In genomic region chr1:8702848-8703810, GRCh38 we compare ENCODE assay signal across 1 cellular context.
TF ChIP-seq lines count a peak whose summit lies in the region.

No MANE protein-coding gene starts in this region.

TF ChIP-seq in HepG2, 621 proteins besides CTCF, POLR2A, EP300 and RAD21 (continued from another document and continues in another):
- 0 out of 2 replicates have a peak, but pooled peaks have one; percentile 33 for TF ChIP-seq NFAT5 (CRISPR knock-in tag; IDR thresholded peaks at IDR 0.05)
- peak; percentile 96 for TF ChIP-seq SKI (IDR thresholded peaks at IDR 0.05; ENCODE audit: partially characterized antibody)
- no peak for TF ChIP-seq ZNF562 (CRISPR knock-in tag; IDR thresholded peaks at IDR 0.05; ENCODE audit: borderline replicate concordance)
- TF ChIP-seq ZNF670 (CRISPR knock-in tag; IDR thresholded peaks at IDR 0.05; ENCODE audit: borderline replicate concordance), result no peak
- TF ChIP-seq ZKSCAN8 (CRISPR knock-in tag; IDR thresholded peaks at IDR 0.05; ENCODE audit: borderline replicate concordance), result peak; percentile 83; the same call in 1 of the 2 replicates
- peak; percentile 87 for TF ChIP-seq KLF6 (CRISPR knock-in tag; IDR thresholded peaks at IDR 0.05)
- TF ChIP-seq, protein P1, sequence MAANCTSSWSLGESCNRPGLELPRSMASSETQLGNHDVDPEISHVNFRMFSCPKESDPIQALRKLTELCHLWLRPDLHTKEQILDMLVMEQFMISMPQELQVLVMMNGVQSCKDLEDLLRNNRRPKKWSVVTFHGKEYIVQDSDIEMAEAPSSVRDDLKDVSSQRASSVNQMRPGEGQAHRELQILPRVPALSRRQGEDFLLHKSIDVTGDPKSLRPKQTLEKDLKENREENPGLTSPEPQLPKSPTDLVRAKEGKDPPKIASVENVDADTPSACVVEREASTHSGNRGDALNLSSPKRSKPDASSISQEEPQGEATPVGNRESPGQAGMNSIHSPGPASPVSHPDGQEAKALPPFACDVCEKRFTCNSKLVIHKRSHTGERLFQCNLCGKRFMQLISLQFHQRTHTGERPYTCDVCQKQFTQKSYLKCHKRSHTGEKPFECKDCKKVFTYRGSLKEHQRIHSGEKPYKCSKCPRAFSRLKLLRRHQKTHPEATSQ (CRISPR knock-in tag; IDR thresholded peaks at IDR 0.05; ENCODE audit: borderline replicate concordance), result no peak
- TF ChIP-seq ZNF674 (CRISPR knock-in tag; IDR thresholded peaks at IDR 0.05; ENCODE audit: low read depth), result no peak
- peak; percentile 33; the same call in 1 of the 2 replicates for TF ChIP-seq KDM4B (CRISPR knock-in tag; IDR thresholded peaks at IDR 0.05)
- no peak for TF ChIP-seq ZNF879 (CRISPR knock-in tag; IDR thresholded peaks at IDR 0.05)
- no peak for TF ChIP-seq PCBP1 (IDR thresholded peaks at IDR 0.05; ENCODE audit: borderline replicate concordance, low read depth, low read length)
- TF ChIP-seq RFXANK (CRISPR knock-in tag; IDR thresholded peaks at IDR 0.05), result no peak
- TF ChIP-seq HOXA7 (CRISPR knock-in tag; IDR thresholded peaks at IDR 0.05), result no peak
- no peak for TF ChIP-seq SNAI1 (CRISPR knock-in tag; IDR thresholded peaks at IDR 0.05; ENCODE audit: borderline replicate concordance)
- peak; percentile 66 for TF ChIP-seq AGO1 (IDR thresholded peaks at IDR 0.05; ENCODE audit: low read depth, low read length, poor library complexity, severe bottlenecking)
- TF ChIP-seq, protein P2, sequence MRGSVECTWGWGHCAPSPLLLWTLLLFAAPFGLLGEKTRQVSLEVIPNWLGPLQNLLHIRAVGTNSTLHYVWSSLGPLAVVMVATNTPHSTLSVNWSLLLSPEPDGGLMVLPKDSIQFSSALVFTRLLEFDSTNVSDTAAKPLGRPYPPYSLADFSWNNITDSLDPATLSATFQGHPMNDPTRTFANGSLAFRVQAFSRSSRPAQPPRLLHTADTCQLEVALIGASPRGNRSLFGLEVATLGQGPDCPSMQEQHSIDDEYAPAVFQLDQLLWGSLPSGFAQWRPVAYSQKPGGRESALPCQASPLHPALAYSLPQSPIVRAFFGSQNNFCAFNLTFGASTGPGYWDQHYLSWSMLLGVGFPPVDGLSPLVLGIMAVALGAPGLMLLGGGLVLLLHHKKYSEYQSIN (CRISPR knock-in tag; IDR thresholded peaks at IDR 0.05; ENCODE audit: borderline replicate concordance), result no peak
- TF ChIP-seq PATZ1 (CRISPR knock-in tag; IDR thresholded peaks at IDR 0.05), result peak; percentile 84
- TF ChIP-seq, protein P3, sequence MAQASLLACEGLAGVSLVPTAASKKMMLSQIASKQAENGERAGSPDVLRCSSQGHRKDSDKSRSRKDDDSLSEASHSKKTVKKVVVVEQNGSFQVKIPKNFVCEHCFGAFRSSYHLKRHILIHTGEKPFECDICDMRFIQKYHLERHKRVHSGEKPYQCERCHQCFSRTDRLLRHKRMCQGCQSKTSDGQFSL (CRISPR knock-in tag; IDR thresholded peaks at IDR 0.05), result no peak
- no peak for TF ChIP-seq SUZ12 (IDR thresholded peaks at IDR 0.05; ENCODE audit: low read depth, low read length)
- TF ChIP-seq ZNF564 (CRISPR knock-in tag; IDR thresholded peaks at IDR 0.05), result peak; percentile 49; the same call in 1 of the 2 replicates
- TF ChIP-seq ZNF343 (CRISPR knock-in tag; IDR thresholded peaks at IDR 0.05), result no peak
- TF ChIP-seq ERF (CRISPR knock-in tag; IDR thresholded peaks at IDR 0.05), result peak; percentile 71
- peak; percentile 67; the same call in 1 of the 2 replicates for TF ChIP-seq SP4 (CRISPR knock-in tag; IDR thresholded peaks at IDR 0.05)
- TF ChIP-seq CHD4 (IDR thresholded peaks at IDR 0.05; ENCODE audit: borderline replicate concordance, low read length), result no peak
- TF ChIP-seq, protein P4, sequence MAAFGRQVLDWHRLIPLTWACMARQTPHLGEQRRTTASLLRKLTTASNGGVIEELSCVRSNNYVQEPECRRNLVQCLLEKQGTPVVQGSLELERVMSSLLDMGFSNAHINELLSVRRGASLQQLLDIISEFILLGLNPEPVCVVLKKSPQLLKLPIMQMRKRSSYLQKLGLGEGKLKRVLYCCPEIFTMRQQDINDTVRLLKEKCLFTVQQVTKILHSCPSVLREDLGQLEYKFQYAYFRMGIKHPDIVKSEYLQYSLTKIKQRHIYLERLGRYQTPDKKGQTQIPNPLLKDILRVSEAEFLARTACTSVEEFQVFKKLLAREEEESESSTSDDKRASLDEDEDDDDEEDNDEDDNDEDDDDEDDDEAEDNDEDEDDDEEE (CRISPR knock-in tag; IDR thresholded peaks at IDR 0.05), result no peak
- TF ChIP-seq ZNF275 (CRISPR knock-in tag; IDR thresholded peaks at IDR 0.05; ENCODE audit: borderline replicate concordance), result no peak
- no peak for TF ChIP-seq DNMT1 (CRISPR knock-in tag; IDR thresholded peaks at IDR 0.05)
- TF ChIP-seq, protein P5, sequence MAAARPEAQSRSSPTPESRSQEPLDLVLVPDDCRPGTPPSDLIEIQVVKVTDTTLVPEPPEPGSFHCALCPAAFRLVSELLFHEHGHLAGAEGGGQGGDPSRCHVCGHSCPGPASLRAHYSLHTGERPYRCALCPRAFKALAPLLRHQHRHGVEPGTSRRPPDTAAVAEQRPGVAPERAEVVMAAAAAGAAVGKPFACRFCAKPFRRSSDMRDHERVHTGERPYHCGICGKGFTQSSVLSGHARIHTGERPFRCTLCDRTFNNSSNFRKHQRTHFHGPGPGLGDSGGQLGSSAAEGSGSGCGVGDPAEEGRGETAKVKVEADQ (CRISPR knock-in tag; IDR thresholded peaks at IDR 0.05; ENCODE audit: borderline replicate concordance), result peak; percentile 28; the same call in 1 of the 2 replicates
- TF ChIP-seq TGIF2 (CRISPR knock-in tag; IDR thresholded peaks at IDR 0.05), result no peak
- no peak for TF ChIP-seq RCOR2 (CRISPR knock-in tag; IDR thresholded peaks at IDR 0.05)
- no peak for TF ChIP-seq ZSCAN22 (CRISPR knock-in tag; IDR thresholded peaks at IDR 0.05)
- no peak for TF ChIP-seq HOXA9 (CRISPR knock-in tag; IDR thresholded peaks at IDR 0.05; ENCODE audit: borderline replicate concordance)
- no peak for TF ChIP-seq DZIP1 (CRISPR knock-in tag; IDR thresholded peaks at IDR 0.05)
- TF ChIP-seq ZGPAT (CRISPR knock-in tag; IDR thresholded peaks at IDR 0.05), result peak; percentile 63; the same call in 1 of the 2 replicates
- peak; percentile 80 for TF ChIP-seq AGO2 (optimal IDR thresholded peaks at IDR 0.05; ENCODE audit: low read depth, low read length)
- TF ChIP-seq GLI4 (CRISPR knock-in tag; IDR thresholded peaks at IDR 0.05; ENCODE audit: borderline replicate concordance), result no peak
- no peak for TF ChIP-seq ZBTB7B (CRISPR knock-in tag; IDR thresholded peaks at IDR 0.05)
- no peak for TF ChIP-seq ZMAT3 (CRISPR knock-in tag; conservative IDR thresholded peaks at IDR 0.05)
- TF ChIP-seq, protein P6, sequence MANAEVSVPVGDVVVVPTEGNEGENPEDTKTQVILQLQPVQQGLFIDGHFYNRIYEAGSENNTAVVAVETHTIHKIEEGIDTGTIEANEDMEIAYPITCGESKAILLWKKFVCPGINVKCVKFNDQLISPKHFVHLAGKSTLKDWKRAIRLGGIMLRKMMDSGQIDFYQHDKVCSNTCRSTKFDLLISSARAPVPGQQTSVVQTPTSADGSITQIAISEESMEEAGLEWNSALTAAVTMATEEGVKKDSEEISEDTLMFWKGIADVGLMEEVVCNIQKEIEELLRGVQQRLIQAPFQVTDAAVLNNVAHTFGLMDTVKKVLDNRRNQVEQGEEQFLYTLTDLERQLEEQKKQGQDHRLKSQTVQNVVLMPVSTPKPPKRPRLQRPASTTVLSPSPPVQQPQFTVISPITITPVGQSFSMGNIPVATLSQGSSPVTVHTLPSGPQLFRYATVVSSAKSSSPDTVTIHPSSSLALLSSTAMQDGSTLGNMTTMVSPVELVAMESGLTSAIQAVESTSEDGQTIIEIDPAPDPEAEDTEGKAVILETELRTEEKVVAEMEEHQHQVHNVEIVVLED (CRISPR knock-in tag; IDR thresholded peaks at IDR 0.05; ENCODE audit: borderline replicate concordance), result no peak
- peak; percentile 61 for TF ChIP-seq ZNF883 (CRISPR knock-in tag; IDR thresholded peaks at IDR 0.05; ENCODE audit: not compliant biosample characterization)
- TF ChIP-seq FOXO1 (CRISPR knock-in tag; IDR thresholded peaks at IDR 0.05), result no peak; the same call in 1 of the 2 replicates
- no peak for TF ChIP-seq ZNF101 (CRISPR knock-in tag; IDR thresholded peaks at IDR 0.05; ENCODE audit: borderline replicate concordance, low read depth)
- TF ChIP-seq RXRA (CRISPR knock-in tag; IDR thresholded peaks at IDR 0.05), result 0 out of 2 replicates have a peak, but pooled peaks have one; percentile 31
- 0 out of 2 replicates have a peak, but pooled peaks have one; percentile 40 for TF ChIP-seq RFXAP (CRISPR knock-in tag; IDR thresholded peaks at IDR 0.05; ENCODE audit: borderline replicate concordance)
